In genomic region chr14:72513994-72514659, GRCh38 we compare ENCODE assay signal across 8 cellular contexts.
DNase-seq lines count a peak whose midpoint lies in the region; ATAC-seq and TF ChIP-seq lines count a peak whose summit lies in the region.

No MANE protein-coding gene starts in this region.

- TF ChIP-seq CTCF in RWPE1 (conservative IDR thresholded peaks at IDR 0.05; ENCODE audit: low read depth) (peak; percentile 74), fibroblast of pulmonary artery (IDR thresholded peaks at IDR 0.05; ENCODE audit: low read length, missing control alignments) (peak; percentile 94)

- peak; percentile 34 for ATAC-seq in GM18498 (IDR thresholded peaks at IDR 0.05; ENCODE audit: unreplicated experiment)
- ATAC-seq in HG02610 (IDR thresholded peaks at IDR 0.05; ENCODE audit: unreplicated experiment) = no peak
- ATAC-seq in HG03039 (IDR thresholded peaks at IDR 0.05; ENCODE audit: unreplicated experiment) = no peak

- POLR2A ChIA-PET in RWPE1 (lab: Yijun Ruan, JAX; ENCODE audit: low non-redundant PET) = no interaction called here

- H3K4me3 ChIP-seq in fibroblast of pulmonary artery (replicated peaks; ENCODE audit: low read depth, low read length) = no peak overlapping the region

- DNase-seq in Ammon's horn (ENCODE audit: low spot score) (peak; percentile 46), RWPE1 (ENCODE audit: low spot score) (peak; percentile 40), fibroblast of pulmonary artery (ENCODE audit: low read depth) (peak; percentile 69), renal cortical epithelial cell (ENCODE audit: low read depth) (peak; percentile 53)
- no peak for DNase-seq in activated CD8-positive, alpha-beta memory T cell treated with anti-CD3 and anti-CD28 coated beads, Interleukin-2, amount 50 U/mL, for 48 hours

- CTCF ChIA-PET in RWPE1 (lab: Yijun Ruan, JAX) = interaction anchor here (0.5 to 6.5 kb wide), 37 partner anchors 9 to 1977 kb away, joined by 3 to 100 read pairs (median 3); partner anchors contain the start of genes DCAF4 and DPF3

- no peak overlapping the region for H3K27ac ChIP-seq in RWPE1
